ENCODE assay signal across 1 cellular context in the genomic region with DNA sequence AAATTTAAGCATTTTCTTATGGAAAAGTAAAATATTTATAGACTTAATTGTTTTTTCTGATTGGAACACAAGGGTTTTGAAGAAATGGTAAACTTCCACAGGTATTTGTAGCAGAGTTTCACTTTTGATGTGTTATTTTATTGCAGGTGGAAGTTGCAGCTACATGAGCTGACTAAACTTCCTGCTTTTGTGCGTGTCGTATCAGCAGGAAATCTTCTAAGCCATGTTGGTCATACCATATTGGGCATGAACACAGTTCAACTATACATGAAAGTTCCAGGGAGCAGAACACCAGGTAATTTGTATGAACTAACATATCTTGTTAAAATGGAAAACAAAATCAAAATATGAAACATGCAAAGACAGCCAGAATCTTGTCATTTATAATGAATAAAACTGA.
TF ChIP-seq lines count a peak whose summit lies in the region.

No MANE protein-coding gene starts in this region.

TF ChIP-seq in endothelial cell of umbilical vein, 7 proteins besides CTCF, POLR2A, EP300 and RAD21 (continued from another document):
- TF ChIP-seq FOS (IDR thresholded peaks at IDR 0.05; ENCODE audit: borderline replicate concordance, insufficient read depth, low read length) (peak; percentile 58), GATA2 (IDR thresholded peaks at IDR 0.05; ENCODE audit: insufficient read depth, insufficient read length, low read depth, low read length) (peak; percentile 84)
